ENCODE assay signal across 15 cellular contexts in genomic region chr13:114005206-114005720, GRCh38. TPM values are rescaled to one million over a fixed set of nuclear protein-coding genes. Genes with fewer than 3 reads are reported as not detected.
DNase-seq lines count a peak whose midpoint lies in the region; ATAC-seq and TF ChIP-seq lines count a peak whose summit lies in the region.
"Had no signal": no experiment of that assay in that cellular context is flagged by ENCODE, and none has a peak within 500 bp of the region (broad histone marks: within the 10 kb centered on the region; RNA-seq: fewer than 3 reads in every experiment).

No MANE protein-coding gene starts in this region.

- in situ Hi-C loops in Panc1 (cut with HindIII; ENCODE audit: low pct_unique_long_range_greater_than_20kb, low sequenced_read_pairs): no loop called here

- H3K4me3 ChIP-seq in Panc1 (ENCODE audit: low read depth in 2 of 2, low read length in 2 of 2) (no peak overlapping the region), ascending aorta (no peak overlapping the region), hepatocyte (no peak overlapping the region), sigmoid colon (no peak overlapping the region)
- H3K4me3 ChIP-seq: GM23338, SJCRH30 had no signal

- TF ChIP-seq EP300 in sigmoid colon (IDR thresholded peaks at IDR 0.05): no peak

- peak; percentile 35; the same call in 1 of the 2 replicates for ATAC-seq in Panc1
- ATAC-seq: GM23338 had no signal

- H3K9me3 ChIP-seq in Panc1 (ENCODE audit: control insufficient read depth, insufficient read depth, low read depth, low read length) (no peaks in the 10 kb centered on the region), ascending aorta (no peaks in the 10 kb centered on the region), hepatocyte (ENCODE audit: low read depth) (no peaks in the 10 kb centered on the region), sigmoid colon (no peaks in the 10 kb centered on the region)
- H3K9me3 ChIP-seq: SJCRH30 had no signal

- no peak for DNase-seq in Panc1 (ENCODE audit: low read depth, low spot score)
- peak in 1 of 2 donors; percentile 60 for DNase-seq in ascending aorta (ENCODE audit: low spot score in 2 of 2)
- DNase-seq in hepatocyte (ENCODE audit: low spot score): no peak
- DNase-seq in sigmoid colon: peak; percentile 61
- no peak for DNase-seq in iPS-NIHi7 (ENCODE audit: extremely low spot score)
- no peak for DNase-seq in AG08396 (ENCODE audit: low spot score)
- DNase-seq in activated CD4-positive, alpha-beta T cell treated with anti-CD3 and anti-CD28 coated beads, Interleukin-2, amount 50 U/mL, for 1 hour: no peak
- DNase-seq: immature natural killer cell; MV-4-11; NCI-H2081 treated with DMSO at 0.1 percent for 48 hours; NCI-H524 treated with DMSO at 0.1 percent for 48 hours; SJCRH30; stimulated activated CD4-positive, alpha-beta T cell treated with anti-CD3 and anti-CD28 coated beads, Interleukin-2, amount 100 ng/mL, for 24 hours had no signal

- no peak overlapping the region for H2AFZ ChIP-seq in hepatocyte
- H2AFZ ChIP-seq: GM23338 had no signal

- H3K4me1 ChIP-seq in Panc1 (ENCODE audit: control insufficient read depth, insufficient read depth, low read length): no peaks in the 10 kb centered on the region
- no peaks in the 10 kb centered on the region for H3K4me1 ChIP-seq in ascending aorta
- H3K4me1 ChIP-seq in hepatocyte (ENCODE audit: insufficient read depth): peaks cover 4% of the 10 kb centered on the region
- no peaks in the 10 kb centered on the region for H3K4me1 ChIP-seq in sigmoid colon
- H3K4me1 ChIP-seq: SJCRH30 had no signal

- TF ChIP-seq POLR2A in sigmoid colon (IDR thresholded peaks at IDR 0.05): no peak

- H3K36me3 ChIP-seq in Panc1 (ENCODE audit: control insufficient read depth, insufficient read depth, low read length) (no peaks in the 10 kb centered on the region; the same call in 1 of the 2 replicates), ascending aorta (peaks cover 23 to 45% of the 10 kb centered on the region in 2 donors), hepatocyte (replicated peaks; ENCODE audit: insufficient read depth, low read depth) (no peaks in the 10 kb centered on the region), sigmoid colon (peaks cover 0 to 28% (median 10%) of the 10 kb centered on the region in 4 donors)
- H3K36me3 ChIP-seq: SJCRH30 had no signal

- intact Hi-C loops in Panc1 (cut with micrococcal nuclease; ENCODE audit: unreplicated experiment): no loop called here
- intact Hi-C loops in ascending aorta (cut with DNase I): no loop called here
- intact Hi-C loops in sigmoid colon (cut with DNase I): no loop called here

- H4K20me1 ChIP-seq in hepatocyte (ENCODE audit: insufficient read depth, poor library complexity, severe bottlenecking): no peaks in the 10 kb centered on the region

- H3K4me2 ChIP-seq in hepatocyte: no peak overlapping the region
- H3K4me2 ChIP-seq: GM23338 had no signal

- H3K79me2 ChIP-seq in hepatocyte: no peaks in the 10 kb centered on the region

- H3K9me2 ChIP-seq in hepatocyte (replicated peaks; ENCODE audit: insufficient read depth): no peaks in the 10 kb centered on the region

- CTCF ChIA-PET in Panc1 (lab: Charles Lee): no interaction called here

- 89% methylated on average over 15 of the region's 15 CpGs for WGBS in hepatocyte (ENCODE audit: low lambda C conversion rate, missing lambda C conversion rate)
- 88 to 90% methylated on average over 15 of the region's 15 CpGs for WGBS in sigmoid colon, 2 donors

- POLR2A ChIA-PET in Panc1 (lab: Charles Lee): no interaction called here

- no TSS peak for BruUV-seq in Panc1 (replicated peaks; lab: Mats Ljungman, UMichigan)

- H3K27ac ChIP-seq in Panc1 (ENCODE audit: low read length) (no peak overlapping the region), ascending aorta (peak overlapping the region; percentile 37 to 45), hepatocyte (peak overlapping the region; percentile 78), sigmoid colon (peak overlapping the region in 1 of 4 donors; percentile 20)
- H3K27ac ChIP-seq: SJCRH30 had no signal

- TF ChIP-seq CTCF in Panc1 (IDR thresholded peaks at IDR 0.05) (no peak), ascending aorta (IDR thresholded peaks at IDR 0.05) (no peak), hepatocyte (IDR thresholded peaks at IDR 0.05; ENCODE audit: poor library complexity) (no peak), sigmoid colon (IDR thresholded peaks at IDR 0.05) (no peak)

- no peaks in the 10 kb centered on the region for H3K27me3 ChIP-seq in Panc1 (ENCODE audit: control insufficient read depth, insufficient read depth, low read length)
- H3K27me3 ChIP-seq in ascending aorta: no peaks in the 10 kb centered on the region
- H3K27me3 ChIP-seq in hepatocyte: no peaks in the 10 kb centered on the region
- H3K27me3 ChIP-seq in sigmoid colon: no peaks in the 10 kb centered on the region
- H3K27me3 ChIP-seq: SJCRH30 had no signal

RNA-seq across cellular contexts. Expression of gene C13orf46, which starts 31.4 kb away (rescaled TPM):
- 2.6 TPM for total RNA-seq in Panc1 (2021; ENCODE audit: unreplicated experiment)
- polyA plus RNA-seq in Panc1 (2012; ENCODE audit: insufficient read length): 1.5 TPM
- 4.8 TPM for total RNA-seq in ascending aorta
- total RNA-seq in hepatocyte: 0.20 TPM in 1 of 2 replicates, not detected in the other
- polyA plus RNA-seq in hepatocyte: 0.23 and 0.92 TPM in 2 replicates
- total RNA-seq in sigmoid colon: 10 to 100 TPM in 1 of 4 donors, under 1 TPM in 2, not detected in 1; 0.71 to 11.9 (median 0.81) TPM
- polyA plus RNA-seq in sigmoid colon: 1 to 10 TPM in 1 of 3 donors, under 1 TPM in 1, not detected in 1; 0.23 to 1.2 TPM
- total RNA-seq: epithelial cell of proximal tubule had no signal
